Comparison of ENCODE assay signal across 12 cellular contexts in genomic region chr3:193744822-193745684, GRCh38.
DNase-seq lines count a peak whose midpoint lies in the region; ATAC-seq, FAIRE-seq and TF ChIP-seq lines count a peak whose summit lies in the region.
"Had no signal": no experiment of that assay in that cellular context is flagged by ENCODE, and none has a peak within 500 bp of the region (broad histone marks: within the 10 kb centered on the region; RNA-seq: fewer than 3 reads in every experiment).

No MANE protein-coding gene starts in this region.

- no peak for FAIRE-seq in astrocyte (lab: Jason Lieb, UNC)

- H3K4me3 ChIP-seq in astrocyte (ENCODE audit: insufficient read depth, low read depth, low read length) (no peak overlapping the region), lung (no peak overlapping the region)
- H3K4me3 ChIP-seq: Peyer's patch had no signal

- TF ChIP-seq CTCF in C4-2B (conservative IDR thresholded peaks at IDR 0.05) (no peak), astrocyte (IDR thresholded peaks at IDR 0.05; ENCODE audit: insufficient read depth, low read depth, low read length) (no peak), lung (IDR thresholded peaks at IDR 0.05; ENCODE audit: control extremely low read depth, extremely low read depth) (no peak)
- TF ChIP-seq CTCF in CD4-positive, alpha-beta T cell (IDR thresholded peaks at IDR 0.05): no peak

- H3K27me3 ChIP-seq in astrocyte (ENCODE audit: insufficient read depth, low read length) (peaks cover 4% of the 10 kb centered on the region), lung (ENCODE audit: control insufficient read depth, insufficient read depth) (no peaks in the 10 kb centered on the region)
- no peaks in the 10 kb centered on the region for H3K27me3 ChIP-seq in CD4-positive, alpha-beta T cell (ENCODE audit: control insufficient read depth, insufficient read depth, low read length)
- H3K27me3 ChIP-seq: Peyer's patch had no signal

- peak overlapping the region; percentile 7 for H3K27ac ChIP-seq in C4-2B
- no peak overlapping the region for H3K27ac ChIP-seq in astrocyte (ENCODE audit: low read depth, low read length)
- no peak overlapping the region for H3K27ac ChIP-seq in lung (ENCODE audit: low read depth in 1 of 2, low read length in 1 of 2)
- no peak overlapping the region for H3K27ac ChIP-seq in CD4-positive, alpha-beta T cell (ENCODE audit: low read depth, low read length)
- H3K27ac ChIP-seq: Peyer's patch had no signal

- peaks cover 6% of the 10 kb centered on the region for H3K4me1 Mint-ChIP-seq in astrocyte (ENCODE audit: low read depth, unreplicated experiment)
- H3K4me1 Mint-ChIP-seq in CD4-positive, alpha-beta T cell (ENCODE audit: low read depth): peaks cover 6% of the 10 kb centered on the region

- H3K4me1 ChIP-seq in astrocyte (ENCODE audit: insufficient read depth, low read length) (no peaks in the 10 kb centered on the region), lung (ENCODE audit: control insufficient read depth in 2 of 2, insufficient read depth in 2 of 2, low read length in 2 of 2) (peaks cover 0 to 3% of the 10 kb centered on the region in 2 donors)
- H3K4me1 ChIP-seq: Peyer's patch had no signal

- H2AFZ ChIP-seq in astrocyte (ENCODE audit: low read depth, low read length): peak overlapping the region; percentile 34

- no peaks in the 10 kb centered on the region for H4K20me1 ChIP-seq in astrocyte (ENCODE audit: insufficient read depth, low read length)

- no peaks in the 10 kb centered on the region for H3K36me3 Mint-ChIP-seq in astrocyte (ENCODE audit: low read depth, unreplicated experiment)
- H3K36me3 Mint-ChIP-seq in CD4-positive, alpha-beta T cell (ENCODE audit: low read depth): no peaks in the 10 kb centered on the region
- H3K36me3 Mint-ChIP-seq: CD4-positive, CD25-positive, alpha-beta regulatory T cell had no signal

- H3K79me2 ChIP-seq in astrocyte (ENCODE audit: insufficient read depth, low read length): no peaks in the 10 kb centered on the region

- H3K9me3 ChIP-seq in astrocyte (ENCODE audit: insufficient read depth, low read depth, low read length) (no peaks in the 10 kb centered on the region), lung (ENCODE audit: control insufficient read depth in 2 of 2, insufficient read depth in 1 of 2, low read length in 1 of 2) (no peaks in the 10 kb centered on the region)
- H3K9me3 ChIP-seq in CD4-positive, alpha-beta T cell (ENCODE audit: control insufficient read depth, low read length): no peaks in the 10 kb centered on the region
- H3K9me3 ChIP-seq: Peyer's patch had no signal

- POLR2A ChIA-PET in CD4-positive, alpha-beta T cell (lab: Charles Lee): no interaction called here

- H3K36me3 ChIP-seq in astrocyte (ENCODE audit: insufficient read depth, low read length) (no peaks in the 10 kb centered on the region), lung (ENCODE audit: control insufficient read depth in 2 of 2, insufficient read depth in 2 of 2, low read length in 2 of 2) (no peaks in the 10 kb centered on the region)
- H3K36me3 ChIP-seq: Peyer's patch had no signal

- H3K4me2 ChIP-seq in astrocyte (ENCODE audit: low read length): no peak overlapping the region

- no peak overlapping the region for H3K9ac ChIP-seq in astrocyte (ENCODE audit: low read length)

- H3K4me3 Mint-ChIP-seq in astrocyte (ENCODE audit: unreplicated experiment): no peak overlapping the region
- no peak overlapping the region for H3K4me3 Mint-ChIP-seq in CD4-positive, alpha-beta T cell
- H3K4me3 Mint-ChIP-seq: activated naive CD4-positive, alpha-beta T cell treated with anti-CD3 and anti-CD28 coated beads for 36 hours; CD4-positive, CD25-positive, alpha-beta regulatory T cell had no signal

- no peaks in the 10 kb centered on the region for H3K9me3 Mint-ChIP-seq in astrocyte (ENCODE audit: unreplicated experiment)
- no peaks in the 10 kb centered on the region for H3K9me3 Mint-ChIP-seq in CD4-positive, alpha-beta T cell
- H3K9me3 Mint-ChIP-seq: activated naive CD4-positive, alpha-beta T cell treated with anti-CD3 and anti-CD28 coated beads for 36 hours had no signal

- DNase-seq in NAMALWA (ENCODE audit: low spot score) (peak; percentile 5), astrocyte (ENCODE audit: low read depth) (peak; percentile 3), lung (ENCODE audit: low spot score) (no peak), NCI-H446 treated with DMSO at 0.1 percent for 48 hours (lab: John Stamatoyannopoulos, UW) (no peak), pons (ENCODE audit: low spot score) (no peak), posterior vena cava (ENCODE audit: low spot score) (no peak)
- DNase-seq in CD4-positive, alpha-beta T cell: no peak
- DNase-seq: activated naive CD4-positive, alpha-beta T cell treated with anti-CD3 and anti-CD28 coated beads for 36 hours; CD4-positive, CD25-positive, alpha-beta regulatory T cell; effector CD4-positive, alpha-beta T cell; Peyer's patch had no signal

- intact Hi-C loops in posterior vena cava (cut with DNase I): no loop called here
- intact Hi-C loops in CD4-positive, alpha-beta T cell (cut with DNase I, micrococcal nuclease): no loop called here

- H3K27ac Mint-ChIP-seq in astrocyte (ENCODE audit: unreplicated experiment): no peak overlapping the region
- no peak overlapping the region for H3K27ac Mint-ChIP-seq in CD4-positive, alpha-beta T cell
- H3K27ac Mint-ChIP-seq: activated naive CD4-positive, alpha-beta T cell treated with anti-CD3 and anti-CD28 coated beads for 36 hours; CD4-positive, CD25-positive, alpha-beta regulatory T cell had no signal

- ATAC-seq in lung (ENCODE audit: insufficient read depth, low FRiP score): peak; percentile 45
- no peak for ATAC-seq in CD4-positive, alpha-beta T cell (ENCODE audit: poor library complexity)

- CTCF ChIA-PET in CD4-positive, alpha-beta T cell (lab: Charles Lee): no interaction called here

- 74 to 87% methylated on average over 9 of the region's 9 CpGs for WGBS in lung, 2 donors

- H3K27me3 Mint-ChIP-seq in astrocyte (ENCODE audit: low read depth, unreplicated experiment): peaks cover 24% of the 10 kb centered on the region
- H3K27me3 Mint-ChIP-seq in CD4-positive, alpha-beta T cell: peaks cover 5% of the 10 kb centered on the region

Comparison
In these comparisons a context has a peak if more than half of its experiments do, and no peak if none do; other contexts are left out.
1. DNase-seq: peak in NAMALWA (single experiment) and astrocyte (single experiment); none in lung (single experiment), NCI-H446 treated with DMSO at 0.1 percent for 48 hours (single experiment), pons (single experiment), posterior vena cava (single experiment) and CD4-positive, alpha-beta T cell (0 of 10).